Comparison of ENCODE assay signal across 1 cellular context in the genomic region with DNA sequence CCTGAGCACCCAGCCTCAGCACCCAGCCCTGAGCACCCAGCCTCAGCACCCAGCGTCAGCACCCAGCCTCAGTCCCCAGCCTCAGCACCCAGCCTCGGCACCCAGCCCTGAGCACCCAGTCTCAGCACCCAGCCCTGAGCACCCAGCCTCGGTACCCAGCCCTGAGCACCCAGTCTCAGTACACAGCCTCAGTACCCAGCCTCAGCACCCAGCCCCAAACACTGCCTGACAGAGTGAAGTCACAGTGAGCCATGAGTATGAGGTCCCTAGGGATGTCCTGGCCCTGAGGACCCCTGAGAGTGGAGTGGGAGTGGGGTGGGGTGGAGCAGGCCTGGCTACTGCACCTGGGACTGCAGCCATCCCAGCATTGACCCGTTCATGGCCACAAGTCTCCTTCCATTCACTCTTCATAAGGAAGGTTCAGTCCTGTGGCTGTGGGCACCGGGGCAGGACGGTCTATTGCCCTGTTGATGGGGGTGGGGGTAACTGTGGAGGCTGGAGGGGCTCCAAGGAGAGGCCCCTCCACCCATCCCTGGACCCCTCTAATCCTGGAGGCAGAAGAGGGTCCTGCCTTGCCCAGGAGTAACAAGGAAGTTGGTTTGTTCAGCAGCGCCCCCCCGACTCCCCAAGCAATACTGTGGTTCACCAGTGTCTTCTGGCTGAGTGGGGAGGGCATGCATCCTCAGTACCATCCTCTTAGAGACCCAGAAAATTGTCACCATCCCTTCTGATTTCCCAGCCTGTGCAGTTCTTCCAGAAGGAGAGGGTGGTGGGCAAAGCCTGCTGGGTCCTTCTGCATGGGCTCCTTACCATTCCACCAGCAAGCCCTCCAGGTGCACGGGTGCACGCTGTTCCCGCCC.
TF ChIP-seq lines count a peak whose summit lies in the region.

No MANE protein-coding gene starts in this region.

TF ChIP-seq in WTC11, 78 proteins besides CTCF, POLR2A, EP300 and RAD21 (continued from another document):
- TF ChIP-seq SMAD3 (CRISPR knock-in tag; IDR thresholded peaks at IDR 0.05; ENCODE audit: borderline replicate concordance) (no peak), NFE2L1 (CRISPR knock-in tag; IDR thresholded peaks at IDR 0.05) (no peak), ELF4 (CRISPR knock-in tag; IDR thresholded peaks at IDR 0.05; ENCODE audit: low read depth) (no peak)
- TF ChIP-seq, protein P1, sequence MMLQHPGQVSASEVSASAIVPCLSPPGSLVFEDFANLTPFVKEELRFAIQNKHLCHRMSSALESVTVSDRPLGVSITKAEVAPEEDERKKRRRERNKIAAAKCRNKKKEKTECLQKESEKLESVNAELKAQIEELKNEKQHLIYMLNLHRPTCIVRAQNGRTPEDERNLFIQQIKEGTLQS (CRISPR knock-in tag; conservative IDR thresholded peaks at IDR 0.05), result no peak
- TF ChIP-seq, protein P2, sequence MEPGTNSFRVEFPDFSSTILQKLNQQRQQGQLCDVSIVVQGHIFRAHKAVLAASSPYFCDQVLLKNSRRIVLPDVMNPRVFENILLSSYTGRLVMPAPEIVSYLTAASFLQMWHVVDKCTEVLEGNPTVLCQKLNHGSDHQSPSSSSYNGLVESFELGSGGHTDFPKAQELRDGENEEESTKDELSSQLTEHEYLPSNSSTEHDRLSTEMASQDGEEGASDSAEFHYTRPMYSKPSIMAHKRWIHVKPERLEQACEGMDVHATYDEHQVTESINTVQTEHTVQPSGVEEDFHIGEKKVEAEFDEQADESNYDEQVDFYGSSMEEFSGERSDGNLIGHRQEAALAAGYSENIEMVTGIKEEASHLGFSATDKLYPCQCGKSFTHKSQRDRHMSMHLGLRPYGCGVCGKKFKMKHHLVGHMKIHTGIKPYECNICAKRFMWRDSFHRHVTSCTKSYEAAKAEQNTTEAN (CRISPR knock-in tag; IDR thresholded peaks at IDR 0.05), result no peak
- TF ChIP-seq, protein P3, sequence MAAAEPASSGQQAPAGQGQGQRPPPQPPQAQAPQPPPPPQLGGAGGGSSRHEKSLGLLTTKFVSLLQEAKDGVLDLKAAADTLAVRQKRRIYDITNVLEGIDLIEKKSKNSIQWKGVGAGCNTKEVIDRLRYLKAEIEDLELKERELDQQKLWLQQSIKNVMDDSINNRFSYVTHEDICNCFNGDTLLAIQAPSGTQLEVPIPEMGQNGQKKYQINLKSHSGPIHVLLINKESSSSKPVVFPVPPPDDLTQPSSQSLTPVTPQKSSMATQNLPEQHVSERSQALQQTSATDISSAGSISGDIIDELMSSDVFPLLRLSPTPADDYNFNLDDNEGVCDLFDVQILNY (CRISPR knock-in tag; IDR thresholded peaks at IDR 0.05), result no peak
